In genomic region chr6:71206086-71206485, GRCh38 we compare ENCODE assay signal across 26 cellular contexts.
DNase-seq lines count a peak whose midpoint lies in the region; ATAC-seq, FAIRE-seq and TF ChIP-seq lines count a peak whose summit lies in the region.
"Had no signal": no experiment of that assay in that cellular context is flagged by ENCODE, and none has a peak within 500 bp of the region (broad histone marks: within the 10 kb centered on the region; RNA-seq: fewer than 3 reads in every experiment).

No MANE protein-coding gene starts in this region.

- H3K9me3 ChIP-seq in HAP-1 (no peaks in the 10 kb centered on the region), astrocyte (ENCODE audit: insufficient read depth, low read depth, low read length) (no peaks in the 10 kb centered on the region), heart left ventricle (no peaks in the 10 kb centered on the region), tibial nerve (no peaks in the 10 kb centered on the region)
- H3K9me3 ChIP-seq: BLaER1, MG63 had no signal

- intact Hi-C loops in heart left ventricle (cut with DNase I), result no loop called here

- H3K4me3 ChIP-seq in ACC112 (ENCODE audit: low read depth, low read length), result no peak overlapping the region
- H3K4me3 ChIP-seq in HAP-1, result no peak overlapping the region
- no peak overlapping the region for H3K4me3 ChIP-seq in astrocyte (ENCODE audit: insufficient read depth, low read depth, low read length)
- H3K4me3 ChIP-seq in heart left ventricle, result no peak overlapping the region
- H3K4me3 ChIP-seq in tibial nerve, result no peak overlapping the region
- H3K4me3 ChIP-seq: BLaER1, MG63 had no signal

- TF ChIP-seq POLR2A in heart left ventricle (IDR thresholded peaks at IDR 0.05) (no peak), tibial nerve (IDR thresholded peaks at IDR 0.05) (no peak)

- H2AFZ ChIP-seq in ACC112 (ENCODE audit: low read length, unreplicated experiment), result peak overlapping the region; percentile 19
- H2AFZ ChIP-seq in astrocyte (ENCODE audit: low read depth, low read length), result no peak overlapping the region

- H3K27me3 ChIP-seq in ACC112 (ENCODE audit: insufficient read depth, low read length) (no peaks in the 10 kb centered on the region), HAP-1 (ENCODE audit: low read depth) (no peaks in the 10 kb centered on the region), astrocyte (ENCODE audit: insufficient read depth, low read length) (no peaks in the 10 kb centered on the region), heart left ventricle (no peaks in the 10 kb centered on the region), tibial nerve (no peaks in the 10 kb centered on the region)
- H3K27me3 ChIP-seq: BLaER1, MG63 had no signal

- H3K27me3 Mint-ChIP-seq in astrocyte (ENCODE audit: low read depth, unreplicated experiment), result no peaks in the 10 kb centered on the region
- no peaks in the 10 kb centered on the region for H3K27me3 Mint-ChIP-seq in nephron (ENCODE audit: low read depth)

- TF ChIP-seq EP300 in tibial nerve (IDR thresholded peaks at IDR 0.05), result no peak

- WGBS in heart left ventricle, 4 donors, result 91 to 96% (median 95%) methylated on average over 2 of the region's 2 CpGs
- 43% methylated on average over 2 of the region's 2 CpGs for WGBS in tibial nerve, 2 donors

- in situ Hi-C loops in HAP-1 (cut with MboI; ENCODE audit: low sequenced_read_pairs), result loop anchor here (10.0 kb wide), 1 partner anchor 139 kb away; no protein-coding TSS in a partner anchor

- no peak for FAIRE-seq in astrocyte (lab: Jason Lieb, UNC)
- FAIRE-seq: GM18507, H1 had no signal

- H3K36me3 ChIP-seq in ACC112 (ENCODE audit: insufficient read depth, low read length) (no peaks in the 10 kb centered on the region), HAP-1 (replicated peaks) (no peaks in the 10 kb centered on the region), astrocyte (ENCODE audit: insufficient read depth, low read length) (no peaks in the 10 kb centered on the region), heart left ventricle (no peaks in the 10 kb centered on the region), tibial nerve (no peaks in the 10 kb centered on the region)
- H3K36me3 ChIP-seq: BLaER1, MG63 had no signal

- no peak for ATAC-seq in heart left ventricle
- no peak for ATAC-seq in GM19467 (IDR thresholded peaks at IDR 0.05; ENCODE audit: unreplicated experiment)
- ATAC-seq: HCT116 had no signal

- H3K9ac ChIP-seq in astrocyte (ENCODE audit: low read length), result no peak overlapping the region
- H3K9ac ChIP-seq: BLaER1 had no signal

- H4K20me1 ChIP-seq in astrocyte (ENCODE audit: insufficient read depth, low read length), result no peaks in the 10 kb centered on the region
- H4K20me1 ChIP-seq: BLaER1 had no signal

- H3K27ac ChIP-seq in ACC112 (ENCODE audit: low read depth, low read length) (no peak overlapping the region), astrocyte (ENCODE audit: low read depth, low read length) (no peak overlapping the region), heart left ventricle (no peak overlapping the region), tibial nerve (peak overlapping the region in 2 of 4 donors; percentile 4)
- H3K27ac ChIP-seq: BLaER1 had no signal

- H3K79me2 ChIP-seq in ACC112 (ENCODE audit: control insufficient read depth, insufficient read depth, low read length, unreplicated experiment) (no peaks in the 10 kb centered on the region), astrocyte (ENCODE audit: insufficient read depth, low read length) (no peaks in the 10 kb centered on the region)

- H3K36me3 Mint-ChIP-seq in astrocyte (ENCODE audit: low read depth, unreplicated experiment), result no peaks in the 10 kb centered on the region
- H3K36me3 Mint-ChIP-seq in nephron (ENCODE audit: low read depth), result peaks cover 5% of the 10 kb centered on the region
- H3K36me3 Mint-ChIP-seq: CD4-positive, CD25-positive, alpha-beta regulatory T cell had no signal

- peak; percentile 21 to 89 for DNase-seq in HAP-1 (ENCODE audit: low spot score in 2 of 2)
- DNase-seq in astrocyte (ENCODE audit: low read depth), result no peak
- DNase-seq in heart left ventricle, result no peak
- no peak for DNase-seq in tibial nerve (ENCODE audit: low spot score in 2 of 2)
- no peak for DNase-seq in stimulated activated CD4-positive, alpha-beta T cell treated with anti-CD3 and anti-CD28 coated beads, Interleukin-15, amount 100 ng/mL, for 24 hours
- DNase-seq: 8988T; CD4-positive, CD25-positive, alpha-beta regulatory T cell; DMS153; DND-41; KBM-7; MG63; NCI-H1105 treated with DMSO at 0.1 percent for 48 hours; NCI-H146; NCI-H2029; NCI-H446; NCI-H524 treated with DMSO at 0.1 percent for 48 hours; NCI-H774; RPMI8226; SHP77 had no signal

- H3K4me1 Mint-ChIP-seq in astrocyte (ENCODE audit: low read depth, unreplicated experiment) (peaks cover 17% of the 10 kb centered on the region), nephron (peaks cover 49% of the 10 kb centered on the region)
- H3K4me1 Mint-ChIP-seq: CD4-positive, CD25-positive, alpha-beta regulatory T cell had no signal

- H3K4me1 ChIP-seq in ACC112 (ENCODE audit: control insufficient read depth, insufficient read depth, low read length, unreplicated experiment), result peaks cover 12% of the 10 kb centered on the region
- peaks cover 27% of the 10 kb centered on the region for H3K4me1 ChIP-seq in HAP-1
- peaks cover 3% of the 10 kb centered on the region for H3K4me1 ChIP-seq in astrocyte (ENCODE audit: insufficient read depth, low read length)
- H3K4me1 ChIP-seq in heart left ventricle, result no peaks in the 10 kb centered on the region
- no peaks in the 10 kb centered on the region for H3K4me1 ChIP-seq in tibial nerve
- H3K4me1 ChIP-seq: BLaER1 had no signal

- TF ChIP-seq CTCF in astrocyte (IDR thresholded peaks at IDR 0.05; ENCODE audit: insufficient read depth, low read depth, low read length) (no peak), nephron (IDR thresholded peaks at IDR 0.05; ENCODE audit: unreplicated experiment in 3 of 3) (no peak), heart left ventricle (IDR thresholded peaks at IDR 0.05) (no peak), tibial nerve (IDR thresholded peaks at IDR 0.05) (no peak)

- H3K4me2 ChIP-seq in astrocyte (ENCODE audit: low read length), result no peak overlapping the region
- H3K4me2 ChIP-seq: BLaER1 had no signal

- H3K27ac Mint-ChIP-seq in astrocyte (ENCODE audit: unreplicated experiment), result peak overlapping the region; percentile 89
- peak overlapping the region; percentile 61 to 93 (median 68) for H3K27ac Mint-ChIP-seq in nephron
- H3K27ac Mint-ChIP-seq: CD4-positive, CD25-positive, alpha-beta regulatory T cell had no signal

- H3K4me3 Mint-ChIP-seq in astrocyte (ENCODE audit: unreplicated experiment) (no peak overlapping the region), nephron (no peak overlapping the region)
- H3K4me3 Mint-ChIP-seq: CD4-positive, CD25-positive, alpha-beta regulatory T cell had no signal

- H3K9me3 Mint-ChIP-seq in astrocyte (ENCODE audit: unreplicated experiment) (no peaks in the 10 kb centered on the region), nephron (no peaks in the 10 kb centered on the region)
- H3K9me3 Mint-ChIP-seq: CD4-positive, CD25-positive, alpha-beta regulatory T cell had no signal

Comparison
In these comparisons a context has a peak if more than half of its experiments do, and no peak if none do; other contexts are left out.
1. DNase-seq: peak in HAP-1 (2 of 2); none in astrocyte (single experiment), heart left ventricle (0 of 5), tibial nerve (0 of 2) and stimulated activated CD4-positive, alpha-beta T cell treated with anti-CD3 and anti-CD28 coated beads, Interleukin-15, amount 100 ng/mL, for 24 hours (single experiment).